ENCODE assay signal across 8 cellular contexts in genomic region chrX:39152106-39152649, GRCh38.
DNase-seq lines count a peak whose midpoint lies in the region; ATAC-seq and TF ChIP-seq lines count a peak whose summit lies in the region.

No MANE protein-coding gene starts in this region.

- H3K27me3 ChIP-seq in BJ (ENCODE audit: control insufficient read depth, insufficient read depth, low read length): no peaks in the 10 kb centered on the region

- no peaks in the 10 kb centered on the region for H3K36me3 Mint-ChIP-seq in brain
- H3K36me3 Mint-ChIP-seq in memory B cell: no peaks in the 10 kb centered on the region

- H3K9me3 Mint-ChIP-seq in brain (peaks cover 0 to 2% (median 0%) of the 10 kb centered on the region in 5 experiments), memory B cell (no peaks in the 10 kb centered on the region)

- H3K4me1 Mint-ChIP-seq in brain (peaks cover 44% of the 10 kb centered on the region), memory B cell (peaks cover 19% of the 10 kb centered on the region)

- DNase-seq in BJ (ENCODE audit: low read depth) (no peak), HPDE6-E6E7 (ENCODE audit: extremely low spot score) (peak; percentile 10), OCI-M1 (lab: John Stamatoyannopoulos, UW) (peak; percentile 90), memory B cell (ENCODE audit: low spot score in 2 of 2) (peak; percentile 26 to 45), NCI-H510A (lab: John Stamatoyannopoulos, UW) (no peak), SHP77 treated with DMSO at 0.1 percent for 48 hours (lab: John Stamatoyannopoulos, UW) (no peak)

- TF ChIP-seq CTCF in BJ (IDR thresholded peaks at IDR 0.05; ENCODE audit: insufficient read depth, low read depth, low read length): peak; percentile 47
- peak; percentile 53 to 74 for TF ChIP-seq CTCF in brain (conservative IDR thresholded peaks at IDR 0.05)

- H3K27ac Mint-ChIP-seq in brain (peak overlapping the region in 3 of 5 experiments; percentile 17 to 64 (median 25)), memory B cell (no peak overlapping the region)

- H3K4me3 Mint-ChIP-seq in brain (no peak overlapping the region), memory B cell (no peak overlapping the region)

- ATAC-seq in memory B cell (ENCODE audit: low read depth) (peak; percentile 48), GM18873 (IDR thresholded peaks at IDR 0.05; ENCODE audit: low FRiP score, unreplicated experiment) (no peak)

- H3K27me3 Mint-ChIP-seq in brain (peaks cover 5% of the 10 kb centered on the region), memory B cell (no peaks in the 10 kb centered on the region)

- no peak overlapping the region for H3K4me3 ChIP-seq in BJ (ENCODE audit: low read depth, low read length)

- no peaks in the 10 kb centered on the region for H3K36me3 ChIP-seq in BJ (ENCODE audit: control insufficient read depth, insufficient read depth, low read length)

- POLR2A ChIA-PET in BJ (lab: Charles Lee): no interaction called here

- CTCF ChIA-PET in BJ (lab: Yijun Ruan, JAX): interaction anchor here (0.8 to 2.9 kb wide), 6 partner anchors 8 to 396 kb away, joined by 3 to 10 read pairs (median 4); no protein-coding TSS in a partner anchor

Comparison
In these comparisons a context has a peak if more than half of its experiments do, and no peak if none do; other contexts are left out.
1. DNase-seq: peak in HPDE6-E6E7 (single experiment), OCI-M1 (single experiment) and memory B cell (2 of 2); none in BJ (single experiment), NCI-H510A (single experiment) and SHP77 treated with DMSO at 0.1 percent for 48 hours (single experiment).